In genomic region chr10:70931168-70931805, GRCh38 we compare ENCODE assay signal across 13 cellular contexts. TPM values are rescaled to one million over a fixed set of nuclear protein-coding genes. Genes with fewer than 3 reads are reported as not detected.
DNase-seq lines count a peak whose midpoint lies in the region; ATAC-seq and TF ChIP-seq lines count a peak whose summit lies in the region.
"Had no signal": no experiment of that assay in that cellular context is flagged by ENCODE, and none has a peak within 500 bp of the region (broad histone marks: within the 10 kb centered on the region; RNA-seq: fewer than 3 reads in every experiment).

No MANE protein-coding gene starts in this region.

- TF ChIP-seq CTCF in RWPE1 (conservative IDR thresholded peaks at IDR 0.05; ENCODE audit: low read depth) (no peak), epithelial cell of esophagus (IDR thresholded peaks at IDR 0.05; ENCODE audit: insufficient read depth, low read depth, low read length, missing control alignments) (no peak), omental fat pad (IDR thresholded peaks at IDR 0.05) (no peak)

- H3K27ac ChIP-seq in RWPE1: no peak overlapping the region
- H3K27ac ChIP-seq: skin epidermis had no signal

- ATAC-seq in omental fat pad (ENCODE audit: low FRiP score) (peak; percentile 60), HG03442 (IDR thresholded peaks at IDR 0.05; ENCODE audit: unreplicated experiment) (no peak), HG03520 (IDR thresholded peaks at IDR 0.05; ENCODE audit: unreplicated experiment) (no peak)
- ATAC-seq in activated CD4-positive, CD25-positive, alpha-beta regulatory T cell treated with anti-CD3 and anti-CD28 coated beads, Interleukin-2, amount 50 U/mL, for 24 hours: no peak

- H3K4me3 ChIP-seq in epithelial cell of esophagus (ENCODE audit: low read length): no peak overlapping the region
- H3K4me3 ChIP-seq: skin epidermis had no signal

- peak; percentile 48 for DNase-seq in H4 (ENCODE audit: low spot score)
- DNase-seq in RWPE1 (ENCODE audit: low spot score): peak; percentile 80
- peak; percentile 78 for DNase-seq in epithelial cell of esophagus (ENCODE audit: low read depth)
- no peak for DNase-seq in omental fat pad (ENCODE audit: low spot score)
- no peak for DNase-seq in GM03348 (ENCODE audit: low spot score)
- DNase-seq: activated CD8-positive, alpha-beta memory T cell treated with anti-CD3 and anti-CD28 coated beads for 24 hours; CD4-positive, CD25-positive, alpha-beta regulatory T cell; cortex of kidney; T1000 had no signal

- POLR2A ChIA-PET in RWPE1 (lab: Yijun Ruan, JAX; ENCODE audit: low non-redundant PET): no interaction called here

- CTCF ChIA-PET in RWPE1 (lab: Yijun Ruan, JAX): interaction anchor here (0.6 to 1.9 kb wide), 5 partner anchors 10 to 1286 kb away, joined by 3 to 6 read pairs (median 4); no protein-coding TSS in a partner anchor

RNA-seq across cellular contexts. Expression of gene PCBD1, which starts 42.9 kb away (rescaled TPM):
- 18.8 and 22.2 TPM in 2 replicates for total RNA-seq in H4 (2014; rRNA removed; shearing (Covaris generic))
- 10 to 100 TPM; 47.0 to 77.2 (median 64.3) TPM for total RNA-seq in omental fat pad

Comparison
In these comparisons a context has a peak if more than half of its experiments do, and no peak if none do; other contexts are left out.
1. DNase-seq: peak in H4 (single experiment), RWPE1 (single experiment) and epithelial cell of esophagus (single experiment); none in omental fat pad (single experiment) and GM03348 (single experiment).